1 cellular context compared by ENCODE assay signal in the genomic region with DNA sequence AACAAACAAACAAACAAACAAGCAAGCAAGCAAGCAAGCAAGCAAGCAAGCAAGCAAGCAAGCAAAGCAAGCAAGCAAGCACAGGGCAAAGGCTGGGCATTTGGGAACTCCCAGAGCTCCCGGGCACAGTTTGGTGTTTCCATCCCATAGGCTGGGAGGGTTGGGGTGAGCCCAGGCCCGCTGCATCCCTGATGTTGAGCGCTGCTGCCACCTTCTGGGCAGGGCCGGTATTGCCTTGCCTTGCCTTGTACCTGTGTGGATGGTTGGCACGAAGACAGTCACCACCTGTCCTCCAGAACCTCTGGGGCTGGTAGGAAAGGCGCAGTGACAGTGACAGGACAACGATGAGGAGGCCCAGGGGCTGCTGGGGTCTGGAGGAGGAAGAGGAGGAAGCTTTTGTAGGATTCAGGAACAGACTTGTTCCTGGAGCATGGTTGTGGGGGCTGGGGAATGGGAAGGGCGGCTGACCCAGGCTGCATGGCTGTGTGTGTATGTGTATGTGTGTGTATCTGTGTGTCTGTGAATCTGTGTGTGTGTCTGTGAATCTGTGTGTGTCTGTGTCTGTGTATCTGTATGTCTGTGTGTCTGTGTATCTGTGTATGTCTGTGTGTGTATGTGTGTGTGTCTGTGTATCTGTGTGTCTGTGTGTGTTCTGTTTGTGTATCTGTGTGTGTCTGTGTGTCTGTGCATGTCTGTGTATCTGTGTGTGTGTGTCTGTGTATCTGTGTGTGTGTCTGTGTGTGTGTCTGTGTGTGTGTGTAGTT.
A peak's percentile ranks its signal among the peaks of the same experiment; 100 is the strongest.
TF ChIP-seq lines count a peak whose summit lies in the region.

No MANE protein-coding gene starts in this region.

TF ChIP-seq in HCT116, 20 proteins besides CTCF, POLR2A, EP300 and RAD21 (continued from another document):
- peak; percentile 22 for TF ChIP-seq YY1 (IDR thresholded peaks at IDR 0.05; ENCODE audit: extremely low read depth, insufficient replicate concordance, low read depth, low read length)
